Comparison of ENCODE assay signal across 8 cellular contexts in the genomic region with DNA sequence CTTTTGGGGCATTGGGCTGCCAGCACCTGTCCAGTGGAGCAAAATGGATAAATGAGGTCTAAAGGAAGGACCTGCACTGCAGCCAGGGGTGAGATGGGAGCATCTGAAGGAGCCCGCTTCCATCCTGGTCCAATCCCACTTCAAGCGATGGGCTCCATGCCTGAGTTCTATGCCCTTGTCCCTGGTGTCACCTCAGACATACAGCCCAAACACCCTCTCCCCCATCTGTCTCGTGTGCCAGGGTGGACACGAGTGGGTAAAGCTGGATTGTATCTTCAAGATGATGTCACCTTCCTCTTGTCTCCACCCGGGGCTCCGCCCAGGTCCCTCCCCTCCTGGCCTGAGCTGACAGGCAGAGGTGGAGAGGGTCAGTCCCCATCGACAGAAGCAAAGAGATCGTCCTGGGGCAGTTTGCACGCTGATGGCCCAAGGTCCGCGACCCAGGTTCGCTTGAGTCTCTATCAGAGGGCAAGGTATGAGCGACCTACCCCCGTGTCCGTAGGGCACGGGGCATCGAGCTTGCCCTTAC. TPM values are rescaled to one million over a fixed set of nuclear protein-coding genes. Genes with fewer than 3 reads are reported as not detected.
DNase-seq lines count a peak whose midpoint lies in the region; ATAC-seq and TF ChIP-seq lines count a peak whose summit lies in the region.

No MANE protein-coding gene starts in this region.

- H3K27ac Mint-ChIP-seq in dendritic cell treated with granulocyte-macrophage colony-stimulating factor and Interleukin-4, amounts not matched to agents 40 ng/mL and 50 ng/mL, for 4 days = peak overlapping the region; percentile 89

- H3K27me3 Mint-ChIP-seq in dendritic cell treated with granulocyte-macrophage colony-stimulating factor and Interleukin-4, amounts not matched to agents 40 ng/mL and 50 ng/mL, for 4 days = no peaks in the 10 kb centered on the region

- DNase-seq in AML-193 (lab: John Stamatoyannopoulos, UW) (peak; percentile 30 to 59), T-helper 9 cell (peak; percentile 48), right lobe of liver (peak; percentile 78 to 85 (median 81)), SKM-1 treated with dmso at 0.1 percent for 144 hours (lab: John Stamatoyannopoulos, UW; ENCODE audit: unreplicated experiment) (no peak)

- peaks cover 0 to 12% (median 0%) of the 10 kb centered on the region in 4 donors for H3K4me1 ChIP-seq in right lobe of liver
- peaks cover 35% of the 10 kb centered on the region for H3K4me1 ChIP-seq in stomach smooth muscle (ENCODE audit: control insufficient read depth, insufficient read depth, low read length)

- H3K9me3 ChIP-seq in right lobe of liver (no peaks in the 10 kb centered on the region), stomach smooth muscle (ENCODE audit: control insufficient read depth in 2 of 2, low read length in 2 of 2) (no peaks in the 10 kb centered on the region)

- H3K4me1 Mint-ChIP-seq in dendritic cell treated with granulocyte-macrophage colony-stimulating factor and Interleukin-4, amounts not matched to agents 40 ng/mL and 50 ng/mL, for 4 days (ENCODE audit: low read depth) = peaks cover 83% of the 10 kb centered on the region

- no peaks in the 10 kb centered on the region for H3K36me3 ChIP-seq in right lobe of liver
- no peaks in the 10 kb centered on the region for H3K36me3 ChIP-seq in stomach smooth muscle (ENCODE audit: control insufficient read depth in 2 of 2, insufficient read depth in 2 of 2, low read length in 2 of 2)

- WGBS in right lobe of liver (ENCODE audit: insufficient coverage, low coverage, low lambda C conversion rate, missing lambda C conversion rate) = 38% methylated on average over 5 of the region's 17 CpGs

- TF ChIP-seq POLR2A in right lobe of liver (IDR thresholded peaks at IDR 0.05) = no peak

- TF ChIP-seq CTCF in right lobe of liver (IDR thresholded peaks at IDR 0.05) = no peak

- H3K9ac ChIP-seq in stomach smooth muscle (ENCODE audit: low read length in 2 of 2) = peak overlapping the region; percentile 75 to 81

- peak; percentile 5 for ATAC-seq in GM18870 (IDR thresholded peaks at IDR 0.05; ENCODE audit: unreplicated experiment)
- ATAC-seq in HG03342 (IDR thresholded peaks at IDR 0.05; ENCODE audit: unreplicated experiment) = peak; percentile 11
- ATAC-seq in right lobe of liver = peak; percentile 55 to 61 (median 58)

- intact Hi-C loops in dendritic cell treated with granulocyte-macrophage colony-stimulating factor and Interleukin-4, amounts not matched to agents 40 ng/mL and 50 ng/mL, for 4 days (cut with micrococcal nuclease) = loop anchor here (2.0 kb wide), 3 partner anchors 51 to 145 kb away; a partner anchor contains a TSS
- intact Hi-C loops in right lobe of liver (cut with DNase I) = loop anchor here (5.0 to 10.0 kb wide), 2 partner anchors 167 to 169 kb away; no protein-coding TSS in a partner anchor

- H3K4me3 ChIP-seq in right lobe of liver (peak overlapping the region; percentile 64 to 84 (median 66)), stomach smooth muscle (ENCODE audit: low read length in 2 of 2) (peak overlapping the region; percentile 92 to 94)

- H3K36me3 Mint-ChIP-seq in dendritic cell treated with granulocyte-macrophage colony-stimulating factor and Interleukin-4, amounts not matched to agents 40 ng/mL and 50 ng/mL, for 4 days (ENCODE audit: low read depth) = peaks cover 52% of the 10 kb centered on the region

- H3K9me3 Mint-ChIP-seq in dendritic cell treated with granulocyte-macrophage colony-stimulating factor and Interleukin-4, amounts not matched to agents 40 ng/mL and 50 ng/mL, for 4 days = no peaks in the 10 kb centered on the region

- H3K27ac ChIP-seq in right lobe of liver (peak overlapping the region; percentile 84 to 92 (median 87)), stomach smooth muscle (ENCODE audit: low read length) (peak overlapping the region; percentile 58)

- no peaks in the 10 kb centered on the region for H3K27me3 ChIP-seq in right lobe of liver
- no peaks in the 10 kb centered on the region for H3K27me3 ChIP-seq in stomach smooth muscle (ENCODE audit: control insufficient read depth in 1 of 2, insufficient read depth in 2 of 2, low read length in 2 of 2)

- H3K4me3 Mint-ChIP-seq in dendritic cell treated with granulocyte-macrophage colony-stimulating factor and Interleukin-4, amounts not matched to agents 40 ng/mL and 50 ng/mL, for 4 days = peak overlapping the region; percentile 82

RNA-seq across cellular contexts. Expression of a gene that starts 0.5 kb away (rescaled TPM):
- 10 to 100 TPM in 1 of 6 experiments, 1 to 10 TPM in 5; 5.0 to 13.4 (median 8.8) TPM for total RNA-seq in right lobe of liver

RNA-seq across cellular contexts. Expression of a gene that starts 11.6 kb away (rescaled TPM):
- total RNA-seq in right lobe of liver = 10 to 100 TPM in 5 of 6 experiments, 1 to 10 TPM in 1; 7.9 to 23.6 (median 14.8) TPM

Comparison
In these comparisons a context has a peak if more than half of its experiments do, and no peak if none do; other contexts are left out.
1. ATAC-seq: peak in every context shown above with its lines; median percentile 58 in right lobe of liver; 11 in HG03342; 5 in GM18870.